ENCODE assay signal across 9 cellular contexts in genomic region chr2:16665746-16666452, GRCh38. TPM values are rescaled to one million over a fixed set of nuclear protein-coding genes. Genes with fewer than 3 reads are reported as not detected.
A peak's percentile ranks its signal among the peaks of the same experiment; 100 is the strongest.
DNase-seq lines count a peak whose midpoint lies in the region; ATAC-seq, FAIRE-seq and TF ChIP-seq lines count a peak whose summit lies in the region.
"Had no signal": no experiment of that assay in that cellular context is flagged by ENCODE, and none has a peak within 500 bp of the region (broad histone marks: within the 10 kb centered on the region; RNA-seq: fewer than 3 reads in every experiment).

Gene CYRIA, minus strand, starts transcription at chr2:16665834. Its CDS starts 77,715 bp downstream, at chr2:16588119.

- no peak within 1 kb of the TSS for H3K27ac ChIP-seq in cardiac muscle cell
- H3K27ac ChIP-seq in pancreas: peak within 1 kb of the TSS in 2 of 4 donors; percentile 5 to 11
- H3K27ac ChIP-seq in uterus: peak within 1 kb of the TSS; percentile 76 to 82
- H3K27ac ChIP-seq: epithelial cell of prostate had no signal

- H3K36me3 ChIP-seq in cardiac muscle cell (no peaks in the 10 kb centered on the region), pancreas (no peaks in the 10 kb centered on the region), uterus (no peaks in the 10 kb centered on the region)

- H3K9me3 Mint-ChIP-seq in activated naive CD8-positive, alpha-beta T cell (ENCODE audit: low read depth): no peaks in the 10 kb centered on the region

- WGBS in pancreas, 2 donors: 5 to 13% methylated on average over 21 to 52 of the region's 54 CpGs

- H3K4me1 Mint-ChIP-seq in activated naive CD8-positive, alpha-beta T cell (ENCODE audit: low read depth): peaks cover 17% of the 10 kb centered on the region

- FAIRE-seq in pancreas (lab: Jason Lieb, UNC): no peak

- no peak for TF ChIP-seq POLR2A in uterus (IDR thresholded peaks at IDR 0.05)

- H3K27me3 ChIP-seq in cardiac muscle cell (peaks cover 4% of the 10 kb centered on the region), pancreas (no peaks in the 10 kb centered on the region), uterus (no peaks in the 10 kb centered on the region)

- ATAC-seq in GM18868 (IDR thresholded peaks at IDR 0.05; ENCODE audit: unreplicated experiment): peak; percentile 58
- ATAC-seq in HG02885 (IDR thresholded peaks at IDR 0.05; ENCODE audit: poor library complexity, unreplicated experiment): peak; percentile 77
- peak; percentile 70 to 90 (median 82) for ATAC-seq in pancreas

- intact Hi-C loops in pancreas (cut with DNase I): no loop called here
- intact Hi-C loops in uterus (cut with DNase I; ENCODE audit: low total_unique reads): no loop called here

- TF ChIP-seq CTCF in cardiac muscle cell (IDR thresholded peaks at IDR 0.05; ENCODE audit: low read depth, low read length) (no peak), pancreas (IDR thresholded peaks at IDR 0.05) (no peak), uterus (IDR thresholded peaks at IDR 0.05) (no peak)

- H3K4me1 ChIP-seq in cardiac muscle cell (ENCODE audit: low read depth) (peaks cover 2% of the 10 kb centered on the region), pancreas (peaks cover 0 to 3% (median 3%) of the 10 kb centered on the region in 3 donors), uterus (peaks cover 5 to 10% of the 10 kb centered on the region in 2 donors)

- no peak within 1 kb of the TSS for H3K27ac Mint-ChIP-seq in activated naive CD8-positive, alpha-beta T cell

- DNase-seq in OCI-M1 (lab: John Stamatoyannopoulos, UW) (peak; percentile 30), cardiac muscle cell (ENCODE audit: low read depth in 1 of 2, low spot score in 1 of 2) (peak; percentile 47 to 79), pancreas (peak; percentile 40 to 85 (median 62)), uterus (peak; percentile 51 to 70), NCI-H526 treated with DMSO at 0.1 percent for 48 hours (lab: John Stamatoyannopoulos, UW) (no peak)

- H3K4me3 ChIP-seq in cardiac muscle cell (peak within 1 kb of the TSS; percentile 37), pancreas (peak within 1 kb of the TSS; percentile 15 to 56 (median 32)), uterus (peak within 1 kb of the TSS; percentile 59 to 70)

- no peaks in the 10 kb centered on the region for H3K36me3 Mint-ChIP-seq in activated naive CD8-positive, alpha-beta T cell

- H3K9me3 ChIP-seq in cardiac muscle cell (ENCODE audit: low read depth) (no peaks in the 10 kb centered on the region), pancreas (no peaks in the 10 kb centered on the region), uterus (no peaks in the 10 kb centered on the region)

- H3K27me3 Mint-ChIP-seq in activated naive CD8-positive, alpha-beta T cell: peaks cover 35% of the 10 kb centered on the region

- H3K4me3 Mint-ChIP-seq in activated naive CD8-positive, alpha-beta T cell: peak within 1 kb of the TSS; percentile 75

RNA-seq across cellular contexts. Expression of gene CYRIA, which starts in this region (rescaled TPM):
- total RNA-seq in cardiac muscle cell (0.63 and 2.2 TPM in 2 replicates), pancreas (1 to 10 TPM; 1.2 to 7.6 (median 2.2) TPM), uterus (10 to 100 TPM in 1 of 4 donors, 1 to 10 TPM in 3; 4.4 to 29.6 (median 8.1) TPM)
- polyA plus RNA-seq in cardiac muscle cell (2.0 and 6.2 TPM in 2 replicates), pancreas (1 to 10 TPM in 1 of 2 donors, under 1 TPM in 1; 0.65 to 1.3 TPM)
